In genomic region chr13:26295812-26296211, GRCh38 we compare ENCODE assay signal across 35 cellular contexts.
"Had no signal": no experiment of that assay in that cellular context is flagged by ENCODE, and none has a peak within 500 bp of the region (broad histone marks: within the 10 kb centered on the region; RNA-seq: fewer than 3 reads in every experiment).

No MANE protein-coding gene starts in this region.

- H3K27ac ChIP-seq: cardiac muscle cell, Peyer's patch, VCaP had no signal

- H3K36me3 ChIP-seq: cardiac muscle cell, MG63, Peyer's patch had no signal

- H3K4me3 ChIP-seq: cardiac muscle cell, MG63, Peyer's patch had no signal

- H3K9me3 ChIP-seq: MG63, Peyer's patch had no signal

- ATAC-seq: activated CD8-positive, alpha-beta memory T cell treated with anti-CD3 and anti-CD28 coated beads, Interleukin-2, amount 10 ng/mL, durations not matched to agents 7 days and 5 days; PC-3 had no signal

- H3K4me1 ChIP-seq: Peyer's patch had no signal

- DNase-seq: activated B cell treated with CpG ODN at 0.5 μM for 24 hours; activated CD4-positive, alpha-beta memory T cell treated with anti-CD3 and anti-CD28 coated beads for 36 hours; activated CD4-positive, alpha-beta T cell treated with anti-CD3 and anti-CD28 coated beads for 4 hours; activated CD4-positive, alpha-beta T cell treated with anti-CD3 and anti-CD28 coated beads, Interleukin-2, amount 50 U/mL, for 1 hour; activated CD4-positive, CD25-positive, alpha-beta regulatory T cell treated with anti-CD3 and anti-CD28 coated beads, Interleukin-2, amount 50 U/mL, for 72 hours; activated CD8-positive, alpha-beta memory T cell treated with anti-CD3 and anti-CD28 coated beads for 24 hours; activated CD8-positive, alpha-beta memory T cell treated with anti-CD3 and anti-CD28 coated beads, Interleukin-2, amount 10 ng/mL, durations not matched to agents 7 days and 5 days; activated CD8-positive, alpha-beta memory T cell treated with anti-CD3 and anti-CD28 coated beads, Interleukin-2, amount 50 U/mL, for 48 hours; activated effector memory CD4-positive, alpha-beta T cell treated with Interleukin-2 at 50 U/mL for 16 hours; activated naive CD4-positive, alpha-beta T cell treated with anti-CD3 and anti-CD28 coated beads, Interleukin-2, amount 50 U/mL, for 16 hours; activated naive CD8-positive, alpha-beta T cell treated with anti-CD3 and anti-CD28 coated beads for 36 hours; activated T-cell treated with anti-CD3 and anti-CD28 coated beads, Interleukin-2, amount 50 U/mL, for 48 hours; amniotic stem cell; aorta; Kasumi-1; KG1; MG63; NCI-H1048; NCI-H1105 treated with DMSO at 0.1 percent for 48 hours; NCI-H1436; NCI-H1694; NCI-H1930; NCI-H2081 treated with DMSO at 0.1 percent for 48 hours; NCI-H226; NCI-H446 treated with DMSO at 0.1 percent for 48 hours; NCI-H524 treated with DMSO at 0.1 percent for 48 hours; PC-3; Peyer's patch; RPMI8226; SW 1271; T-helper 1 cell; T-helper 2 cell; T-helper 9 cell had no signal

- H3K27me3 ChIP-seq: cardiac muscle cell, MG63, Peyer's patch had no signal
